11 cellular contexts compared by ENCODE assay signal in genomic region chr3:172065534-172065933, GRCh38. TPM values are rescaled to one million over a fixed set of nuclear protein-coding genes. Genes with fewer than 3 reads are reported as not detected.
A peak's percentile ranks its signal among the peaks of the same experiment; 100 is the strongest.
DNase-seq lines count a peak whose midpoint lies in the region; ATAC-seq, FAIRE-seq and TF ChIP-seq lines count a peak whose summit lies in the region.
"Had no signal": no experiment of that assay in that cellular context is flagged by ENCODE, and none has a peak within 500 bp of the region (broad histone marks: within the 10 kb centered on the region; RNA-seq: fewer than 3 reads in every experiment).

No MANE protein-coding gene starts in this region.

- H3K9me3 ChIP-seq in esophagus squamous epithelium, result no peaks in the 10 kb centered on the region

- TF ChIP-seq CTCF in esophagus squamous epithelium (IDR thresholded peaks at IDR 0.05), result no peak

- TF ChIP-seq POLR2A in esophagus squamous epithelium (IDR thresholded peaks at IDR 0.05), result no peak

- no peak overlapping the region for H3K4me3 ChIP-seq in esophagus squamous epithelium

- H3K27me3 ChIP-seq in esophagus squamous epithelium, result no peaks in the 10 kb centered on the region

- no peak for ATAC-seq in HG02763 (IDR thresholded peaks at IDR 0.05; ENCODE audit: unreplicated experiment)

- WGBS in esophagus squamous epithelium, 2 donors, result 0 to 17% methylated on average over 1 of the region's 1 CpG

- H3K36me3 ChIP-seq in esophagus squamous epithelium, result no peaks in the 10 kb centered on the region

- peak; percentile 47 for FAIRE-seq in GM19239 (lab: Jason Lieb, UNC)

- DNase-seq in GM19239 (ENCODE audit: insufficient read length, low spot score) (no peak), OCI-M1 (lab: John Stamatoyannopoulos, UW) (peak; percentile 63), fibroblast of gingiva (ENCODE audit: low read depth) (peak; percentile 62), pulmonary artery endothelial cell (ENCODE audit: low read depth, low spot score) (peak; percentile 60), MV-4-11 (lab: John Stamatoyannopoulos, UW) (no peak), NCI-H526 treated with DMSO at 0.1 percent for 48 hours (lab: John Stamatoyannopoulos, UW) (no peak), esophagus squamous epithelium (lab: John Stamatoyannopoulos, UW) (no peak)
- DNase-seq: activated effector memory CD4-positive, alpha-beta T cell treated with Interleukin-2 at 50 U/mL for 16 hours; foreskin melanocyte; SW 1271 had no signal

- intact Hi-C loops in esophagus squamous epithelium (cut with DNase I), result no loop called here

- H3K27ac ChIP-seq in esophagus squamous epithelium, result peak overlapping the region in 1 of 4 donors; percentile 12

- H3K4me1 ChIP-seq in esophagus squamous epithelium, result peaks cover 12 to 64% (median 24%) of the 10 kb centered on the region in 3 donors

RNA-seq across cellular contexts. Expression of gene FNDC3B, which starts 26.2 kb away (rescaled TPM):
- total RNA-seq in pulmonary artery endothelial cell (106 and 147 TPM in 2 replicates), esophagus squamous epithelium (10 to 100 TPM in 3 of 4 donors, 1 to 10 TPM in 1; 7.7 to 44.3 (median 20.4) TPM)

Comparison
In these comparisons a context has a peak if more than half of its experiments do, and no peak if none do; other contexts are left out.
1. DNase-seq: peak in OCI-M1 (single experiment), fibroblast of gingiva (single experiment) and pulmonary artery endothelial cell (single experiment); none in GM19239 (single experiment), MV-4-11 (single experiment), NCI-H526 treated with DMSO at 0.1 percent for 48 hours (single experiment) and esophagus squamous epithelium (single experiment).